2 cellular contexts compared by ENCODE assay signal in the genomic region with DNA sequence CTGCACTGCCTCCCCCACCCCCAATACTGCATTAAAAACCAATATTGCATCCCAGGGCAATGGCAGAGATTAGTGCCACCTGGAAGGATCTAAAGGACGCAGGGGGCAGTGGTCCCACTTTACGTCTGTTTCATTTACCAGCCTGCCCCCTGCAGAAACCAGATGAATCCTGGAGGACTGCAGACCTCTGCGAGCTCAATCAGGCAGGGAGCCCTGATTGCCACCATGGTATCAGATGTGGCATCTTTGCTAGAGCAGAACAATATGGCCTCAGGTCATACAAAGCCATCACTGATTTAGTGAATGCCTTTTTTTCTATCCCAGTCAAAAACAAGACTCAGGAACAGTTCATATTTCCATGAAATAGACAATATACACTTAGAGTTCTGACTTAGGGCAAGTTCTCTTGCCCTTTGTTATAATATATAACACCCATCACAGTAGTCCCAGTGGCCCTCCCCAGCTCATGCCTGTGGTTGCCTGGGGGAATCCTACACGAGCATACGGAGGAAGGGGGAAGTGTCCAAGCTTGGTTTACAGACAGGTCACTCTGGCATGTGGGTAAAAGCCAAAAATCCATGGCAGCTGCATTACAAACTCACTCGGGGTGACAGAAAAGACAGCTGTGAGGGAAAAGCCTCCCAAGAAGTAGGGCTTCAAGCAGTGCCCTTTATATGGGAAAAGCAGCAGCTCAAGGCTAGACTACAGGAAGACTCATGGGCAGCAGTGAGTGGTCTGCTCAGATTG.
A peak's percentile ranks its signal among the peaks of the same experiment; 100 is the strongest.
TF ChIP-seq lines count a peak whose summit lies in the region.

No MANE protein-coding gene starts in this region.

TF ChIP-seq in IMR-90, 13 proteins besides CTCF, POLR2A, EP300 and RAD21 (continued from another document):
- TF ChIP-seq NFE2L2 (IDR thresholded peaks at IDR 0.05; ENCODE audit: low read depth, low read length) (no peak), RFX5 (IDR thresholded peaks at IDR 0.05; ENCODE audit: low read depth, low read length) (no peak), RCOR1 (IDR thresholded peaks at IDR 0.05; ENCODE audit: insufficient replicate concordance, low read length) (no peak), CEBPB (IDR thresholded peaks at IDR 0.05; ENCODE audit: low read depth, low read length) (no peak), BHLHE40 (IDR thresholded peaks at IDR 0.05; ENCODE audit: low read depth, low read length) (no peak)
- TF ChIP-seq, protein P1, sequence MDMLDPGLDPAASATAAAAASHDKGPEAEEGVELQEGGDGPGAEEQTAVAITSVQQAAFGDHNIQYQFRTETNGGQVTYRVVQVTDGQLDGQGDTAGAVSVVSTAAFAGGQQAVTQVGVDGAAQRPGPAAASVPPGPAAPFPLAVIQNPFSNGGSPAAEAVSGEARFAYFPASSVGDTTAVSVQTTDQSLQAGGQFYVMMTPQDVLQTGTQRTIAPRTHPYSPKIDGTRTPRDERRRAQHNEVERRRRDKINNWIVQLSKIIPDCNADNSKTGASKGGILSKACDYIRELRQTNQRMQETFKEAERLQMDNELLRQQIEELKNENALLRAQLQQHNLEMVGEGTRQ (IDR thresholded peaks at IDR 0.05; ENCODE audit: low read depth, low read length) = no peak

TF ChIP-seq in SK-N-SH, 30 proteins besides CTCF, POLR2A, EP300 and RAD21:
- TF ChIP-seq REST (IDR thresholded peaks at IDR 0.05; ENCODE audit: low read depth, low read length) (no peak), GATA2 (CRISPR knock-in tag; IDR thresholded peaks at IDR 0.05) (peak; percentile 96), FOXJ3 (CRISPR knock-in tag; IDR thresholded peaks at IDR 0.05) (0 out of 2 replicates have a peak, but pooled peaks have one; percentile 21), RCOR1 (IDR thresholded peaks at IDR 0.05; ENCODE audit: low read length) (peak; percentile 70), JUND (IDR thresholded peaks at IDR 0.05) (no peak), NFIC (IDR thresholded peaks at IDR 0.05; ENCODE audit: borderline replicate concordance) (no peak), SMC3 (IDR thresholded peaks at IDR 0.05; ENCODE audit: low read depth, low read length) (peak; percentile 29), TAF1 (IDR thresholded peaks at IDR 0.05; ENCODE audit: borderline replicate concordance, low read depth, low read length) (no peak)
- TF ChIP-seq, protein P2, sequence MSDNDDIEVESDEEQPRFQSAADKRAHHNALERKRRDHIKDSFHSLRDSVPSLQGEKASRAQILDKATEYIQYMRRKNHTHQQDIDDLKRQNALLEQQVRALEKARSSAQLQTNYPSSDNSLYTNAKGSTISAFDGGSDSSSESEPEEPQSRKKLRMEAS (IDR thresholded peaks at IDR 0.05; ENCODE audit: low read depth) = no peak
